ENCODE assay signal across 9 cellular contexts in the genomic region with DNA sequence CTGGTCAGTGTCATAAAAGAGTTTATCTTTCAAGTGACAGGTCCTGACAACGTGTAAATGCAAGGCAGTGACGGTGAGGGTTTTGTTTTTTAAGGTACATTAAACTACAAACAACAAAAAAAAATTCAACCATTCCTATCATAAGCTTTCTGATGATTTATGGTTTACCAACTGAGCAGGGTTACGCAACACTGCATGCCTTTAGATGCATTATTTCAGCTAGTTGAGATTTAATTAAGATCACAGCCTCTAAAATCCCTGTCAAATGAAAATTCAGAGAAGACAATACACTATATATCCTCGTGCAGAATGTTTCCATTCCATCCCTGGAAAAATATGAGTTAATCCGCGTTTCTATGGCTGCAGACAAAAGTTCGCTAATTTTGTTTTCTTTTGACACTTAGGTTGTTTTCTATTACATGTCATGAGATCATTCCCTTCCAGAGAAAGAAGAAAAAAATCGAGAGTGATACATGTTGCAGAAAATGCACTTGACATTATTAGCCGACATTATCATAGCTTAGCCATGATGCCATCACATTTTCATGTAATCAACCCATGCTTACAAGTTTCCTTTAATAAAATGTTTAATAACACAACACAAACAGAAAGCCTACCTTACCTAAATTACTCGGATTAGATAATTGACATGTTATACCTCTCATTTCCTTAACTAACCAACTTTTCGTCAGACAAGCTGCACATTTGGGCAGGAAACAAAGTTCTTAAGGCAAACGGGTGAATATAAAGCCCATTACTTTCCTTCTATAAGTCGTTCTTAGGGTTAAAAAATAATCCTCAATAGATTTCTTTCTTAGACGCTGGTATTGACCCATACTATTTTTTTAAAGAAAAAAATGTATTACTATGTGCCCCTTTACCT.
DNase-seq lines count a peak whose midpoint lies in the region; ATAC-seq and TF ChIP-seq lines count a peak whose summit lies in the region.
"Had no signal": no experiment of that assay in that cellular context is flagged by ENCODE, and none has a peak within 500 bp of the region (broad histone marks: within the 10 kb centered on the region; RNA-seq: fewer than 3 reads in every experiment).

No MANE protein-coding gene starts in this region.

- DNase-seq in fibroblast of villous mesenchyme (ENCODE audit: low read depth) (peak; percentile 50), skeletal muscle cell (ENCODE audit: low read depth) (no peak)
- DNase-seq: SHP77 treated with DMSO at 0.1 percent for 48 hours had no signal

- no peaks in the 10 kb centered on the region for H3K9me3 ChIP-seq in DOHH2 (ENCODE audit: control insufficient read depth, insufficient read depth, low read length)

- H4K20me1 ChIP-seq in DOHH2 (ENCODE audit: control insufficient read depth, insufficient read depth, low read depth, low read length) = peaks cover 42% of the 10 kb centered on the region

- peaks cover 62% of the 10 kb centered on the region for H3K79me2 ChIP-seq in DOHH2 (ENCODE audit: control insufficient read depth, low read length)

- H3K4me2 ChIP-seq in DOHH2 (ENCODE audit: low read length) = peak overlapping the region; percentile 73

- H3F3A ChIP-seq in DOHH2 (ENCODE audit: control insufficient read depth, insufficient read depth) = 0 out of 2 replicates have a peak, but pooled peaks cover 4% of the 10 kb centered on the region

- H3K4me3 ChIP-seq in DOHH2 (ENCODE audit: low read length) (no peak overlapping the region), fibroblast of villous mesenchyme (ENCODE audit: low read depth, low read length) (peak overlapping the region; percentile 65), skeletal muscle cell (ENCODE audit: low read depth, low read length) (peak overlapping the region; percentile 78)

- no peak for ATAC-seq in SK-N-SH treated with all-trans-retinoic acid at 6 μM for 48 hours
- no peak for ATAC-seq in GM18498 (IDR thresholded peaks at IDR 0.05; ENCODE audit: unreplicated experiment)
- ATAC-seq in HG03196 (IDR thresholded peaks at IDR 0.05; ENCODE audit: unreplicated experiment) = no peak
- no peak for ATAC-seq in GM18909 (IDR thresholded peaks at IDR 0.05; ENCODE audit: poor library complexity, unreplicated experiment)
- ATAC-seq in HG02623 (IDR thresholded peaks at IDR 0.05; ENCODE audit: unreplicated experiment) = no peak

- H3K27ac ChIP-seq in DOHH2 (ENCODE audit: low read depth, low read length) = no peak overlapping the region

- peaks cover 44% of the 10 kb centered on the region for H3K4me1 ChIP-seq in DOHH2 (ENCODE audit: control insufficient read depth, low read length)

- H3K27me3 ChIP-seq in DOHH2 (ENCODE audit: control insufficient read depth, low read length) = peaks cover 9% of the 10 kb centered on the region; the same call in 1 of the 2 replicates

- no peaks in the 10 kb centered on the region for H3K9me2 ChIP-seq in DOHH2 (replicated peaks; ENCODE audit: control insufficient read depth, low read length)

- 0 out of 2 replicates have a peak, but pooled peaks cover 3% of the 10 kb centered on the region for H3K36me3 ChIP-seq in DOHH2 (ENCODE audit: control insufficient read depth, low read length)

- TF ChIP-seq CTCF in DOHH2 (IDR thresholded peaks at IDR 0.05; ENCODE audit: low read depth, low read length, poor library complexity, severe bottlenecking) (no peak), fibroblast of villous mesenchyme (IDR thresholded peaks at IDR 0.05; ENCODE audit: insufficient read depth, low read depth, low read length) (no peak)

TF ChIP-seq in SK-N-SH treated with all-trans-retinoic acid at 6 μM for 48 hours, 23 proteins besides CTCF, POLR2A, EP300 and RAD21:
- TF ChIP-seq ISL1 (CRISPR knock-in tag; IDR thresholded peaks at IDR 0.05) (peak; percentile 10; the same call in 1 of the 2 replicates), TSHZ2 (CRISPR knock-in tag; IDR thresholded peaks at IDR 0.05) (no peak)
